21 cellular contexts compared by ENCODE assay signal in the genomic region with DNA sequence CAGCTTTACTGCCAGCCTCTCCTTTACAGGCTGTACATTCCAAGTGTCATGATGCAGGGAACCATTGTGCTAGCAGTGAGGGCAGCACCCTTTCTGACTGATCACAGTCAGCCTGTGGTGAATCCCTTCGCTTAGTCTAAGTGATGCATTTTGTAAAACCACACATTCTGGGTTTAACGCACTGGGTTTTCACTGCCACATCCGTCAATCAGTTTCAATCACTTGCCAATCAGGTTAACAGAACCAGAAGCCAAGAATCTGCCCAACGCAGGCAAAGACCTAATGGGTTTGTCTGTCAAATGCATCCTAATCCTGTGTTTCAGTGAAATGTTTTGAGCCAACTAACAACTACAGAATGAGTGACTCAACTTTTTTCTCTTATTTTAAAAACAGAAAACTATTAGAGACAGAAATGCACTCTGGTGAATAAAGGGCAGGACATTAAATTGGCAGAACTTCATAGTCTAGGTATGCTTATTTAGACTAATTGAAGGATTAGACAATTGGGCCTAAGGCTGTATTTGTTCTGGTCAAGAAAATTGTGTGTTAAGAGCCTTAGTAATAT.
DNase-seq lines count a peak whose midpoint lies in the region; ATAC-seq, FAIRE-seq and TF ChIP-seq lines count a peak whose summit lies in the region.
"Had no signal": no experiment of that assay in that cellular context is flagged by ENCODE, and none has a peak within 500 bp of the region (broad histone marks: within the 10 kb centered on the region; RNA-seq: fewer than 3 reads in every experiment).

No MANE protein-coding gene starts in this region.

- intact Hi-C loops in esophagus muscularis mucosa (cut with DNase I), result no loop called here

- H3K56ac ChIP-seq in H1 (replicated peaks; ENCODE audit: insufficient read length, low read depth, low read length), result no peak overlapping the region

- no peak overlapping the region for H2BK5ac ChIP-seq in H1 (ENCODE audit: low read depth, low read length)

- CTCF ChIA-PET in H1 (lab: Charles Lee; ENCODE audit: partially characterized antibody), result interaction anchor here (1.2 kb wide), 1 partner anchor 21 kb away, joined by 3 read pairs; no protein-coding TSS in a partner anchor

- H3K27ac ChIP-seq in H1 (ENCODE audit: low read depth, low read length) (no peak overlapping the region), esophagus muscularis mucosa (replicated peaks in 1 of 4) (no peak overlapping the region)
- H3K27ac ChIP-seq: A549, C4-2B, GM23248, HL-60 had no signal

- H4K5ac ChIP-seq in H1 (ENCODE audit: insufficient read length, low read depth, low read length), result no peak overlapping the region

- no peaks in the 10 kb centered on the region for H3K27me3 ChIP-seq in H1 (replicated peaks in 1 of 4; ENCODE audit: control insufficient read depth in 3 of 4, extremely low read depth in 1 of 4, insufficient read depth in 3 of 4, low read length in 3 of 4)
- no peaks in the 10 kb centered on the region for H3K27me3 ChIP-seq in esophagus muscularis mucosa
- H3K27me3 ChIP-seq: BE2C had no signal

- no peak overlapping the region for H3K23ac ChIP-seq in H1 (ENCODE audit: insufficient read length)

- no peaks in the 10 kb centered on the region for H3K9me3 ChIP-seq in H1 (ENCODE audit: insufficient read depth in 2 of 2, low read depth in 1 of 2, low read length in 1 of 2)
- H3K9me3 ChIP-seq in esophagus muscularis mucosa, result no peaks in the 10 kb centered on the region
- H3K9me3 ChIP-seq: A549, BE2C had no signal

- TF ChIP-seq EP300 in H1 (IDR thresholded peaks at IDR 0.05; ENCODE audit: borderline replicate concordance in 1 of 2, low read depth in 2 of 2, low read length in 2 of 2) (no peak), esophagus muscularis mucosa (IDR thresholded peaks at IDR 0.05) (no peak)

- TF ChIP-seq POLR2A in H1 (IDR thresholded peaks at IDR 0.05; ENCODE audit: control extremely low read depth in 1 of 2, low read depth in 2 of 2, low read length in 2 of 2) (no peak), esophagus muscularis mucosa (IDR thresholded peaks at IDR 0.05; ENCODE audit: low read depth) (no peak)

- H3K4me2 ChIP-seq in H1 (ENCODE audit: insufficient read depth in 1 of 2, low read depth in 2 of 2, low read length in 2 of 2), result no peak overlapping the region
- H3K4me2 ChIP-seq: A549 had no signal

- POLR2A ChIA-PET in H1 (lab: Charles Lee; ENCODE audit: partially characterized antibody), result no interaction called here

- TF ChIP-seq CTCF in H1 (IDR thresholded peaks at IDR 0.05; ENCODE audit: control extremely low read depth in 1 of 3, insufficient read depth in 1 of 3, low read depth in 1 of 3, low read length in 3 of 3), result no peak
- TF ChIP-seq CTCF in retinal pigment epithelial cell (conservative IDR thresholded peaks at IDR 0.05; ENCODE audit: low read depth, low read length), result no peak
- TF ChIP-seq CTCF in esophagus muscularis mucosa (IDR thresholded peaks at IDR 0.05), result no peak

- no peak overlapping the region for H3K14ac ChIP-seq in H1 (ENCODE audit: insufficient read length)

- H3K79me1 ChIP-seq in H1 (ENCODE audit: low read depth, low read length), result no peaks in the 10 kb centered on the region

- H3K18ac ChIP-seq in H1 (ENCODE audit: extremely low read depth, low read length), result no peak overlapping the region

- no peak overlapping the region for H4K91ac ChIP-seq in H1 (replicated peaks; ENCODE audit: insufficient read length, low read length)

- H3K36me3 ChIP-seq in H1 (ENCODE audit: control insufficient read depth in 2 of 4, insufficient read depth in 4 of 4, low read length in 3 of 4) (no peaks in the 10 kb centered on the region), esophagus muscularis mucosa (no peaks in the 10 kb centered on the region)
- H3K36me3 ChIP-seq: BE2C had no signal

- H3K23me2 ChIP-seq in H1 (ENCODE audit: low read depth, low read length), result no peaks in the 10 kb centered on the region

- H2BK12ac ChIP-seq in H1 (ENCODE audit: low read depth, low read length), result no peak overlapping the region

- peak overlapping the region; percentile 26 for H2AFZ ChIP-seq in H1 (ENCODE audit: low read length)
- H2AFZ ChIP-seq: GM23248 had no signal

- no peak overlapping the region for H2BK15ac ChIP-seq in H1 (ENCODE audit: low read length)

- H2AK5ac ChIP-seq in H1 (ENCODE audit: low read depth, low read length), result no peak overlapping the region

- ATAC-seq in SK-N-SH treated with all-trans-retinoic acid at 6 μM for 48 hours, result peak; percentile 86
- no peak for ATAC-seq in HG03439 (IDR thresholded peaks at IDR 0.05; ENCODE audit: unreplicated experiment)
- ATAC-seq: A549, K562 had no signal

- DNase-seq in NCI-H69 (lab: John Stamatoyannopoulos, UW) (peak; percentile 23), H1 (ENCODE audit: low read depth in 1 of 2, low spot score in 2 of 2) (no peak), retinal pigment epithelial cell (ENCODE audit: low read depth) (peak; percentile 71), esophagus muscularis mucosa (ENCODE audit: extremely low spot score) (no peak), NCI-H2227 (lab: John Stamatoyannopoulos, UW; ENCODE audit: unreplicated experiment) (no peak), dermis blood vessel endothelial cell (no peak)
- DNase-seq: BE2C; CD4-positive, alpha-beta memory T cell; DMS79; EL; GM23248; H9 had no signal

- no peaks in the 10 kb centered on the region for H3K79me2 ChIP-seq in H1 (ENCODE audit: control insufficient read depth in 1 of 2, insufficient read depth in 2 of 2, low read length in 2 of 2)

- WGBS in H1 (ENCODE audit: extremely low coverage in 1 of 2, insufficient coverage in 1 of 2, insufficient read length in 1 of 2, insufficient replicate concordance in 2 of 2, low coverage in 1 of 2, low lambda C conversion rate in 2 of 2, missing lambda C conversion rate in 1 of 2), 2 experiments, result 94% methylated on average over 4 of the region's 4 CpGs; no CpG with 5 or more reads in 1 of the 2 experiments
- WGBS in esophagus muscularis mucosa, result 91% methylated on average over 4 of the region's 4 CpGs

- H3K4me3 ChIP-seq in H1 (ENCODE audit: extremely low read depth in 1 of 4, insufficient read depth in 2 of 4, low read depth in 3 of 4, low read length in 4 of 4) (no peak overlapping the region), retinal pigment epithelial cell (ENCODE audit: low read length) (no peak overlapping the region), esophagus muscularis mucosa (no peak overlapping the region)
- H3K4me3 ChIP-seq: A549, GM23248, K562 had no signal

- H4K8ac ChIP-seq in H1 (ENCODE audit: extremely low read depth, insufficient read depth, low read length), result no peak overlapping the region

- no peaks in the 10 kb centered on the region for H3K4me1 ChIP-seq in H1 (replicated peaks in 1 of 4; ENCODE audit: control insufficient read depth in 3 of 4, insufficient read depth in 4 of 4, low read length in 3 of 4)
- H3K4me1 ChIP-seq in esophagus muscularis mucosa, result peaks cover 0 to 12% (median 2%) of the 10 kb centered on the region in 4 donors
- H3K4me1 ChIP-seq: A549 had no signal

- H4K20me1 ChIP-seq in H1 (replicated peaks in 1 of 2; ENCODE audit: control insufficient read depth in 1 of 2, insufficient read depth in 2 of 2, low read length in 2 of 2), result no peaks in the 10 kb centered on the region

- no peak for FAIRE-seq in H1 (lab: Jason Lieb, UNC)
- FAIRE-seq: A549, G401.6, GM12892, GM19239, K562 had no signal

- no peak overlapping the region for H2BK120ac ChIP-seq in H1 (replicated peaks; ENCODE audit: low read depth, low read length)

- no peak for TF ChIP-seq RAD21 in H1 (IDR thresholded peaks at IDR 0.05 in 1 of 2, conservative IDR thresholded peaks at IDR 0.05 in 1 of 2; ENCODE audit: low read depth in 2 of 2, low read length in 2 of 2)

- H3K9ac ChIP-seq in H1 (replicated peaks in 1 of 4; ENCODE audit: extremely low read depth in 1 of 4, low read depth in 3 of 4, low read length in 3 of 4), result no peak overlapping the region
- H3K9ac ChIP-seq: GM23248 had no signal

- no peak overlapping the region for H2BK20ac ChIP-seq in H1 (ENCODE audit: low read length)

- peak overlapping the region; percentile 5 for H3K4ac ChIP-seq in H1 (replicated peaks; ENCODE audit: insufficient read length, low read depth, low read length)

TF ChIP-seq in SK-N-SH treated with all-trans-retinoic acid at 6 μM for 48 hours, 23 proteins besides CTCF, POLR2A, EP300 and RAD21:
- TF ChIP-seq, protein P1, sequence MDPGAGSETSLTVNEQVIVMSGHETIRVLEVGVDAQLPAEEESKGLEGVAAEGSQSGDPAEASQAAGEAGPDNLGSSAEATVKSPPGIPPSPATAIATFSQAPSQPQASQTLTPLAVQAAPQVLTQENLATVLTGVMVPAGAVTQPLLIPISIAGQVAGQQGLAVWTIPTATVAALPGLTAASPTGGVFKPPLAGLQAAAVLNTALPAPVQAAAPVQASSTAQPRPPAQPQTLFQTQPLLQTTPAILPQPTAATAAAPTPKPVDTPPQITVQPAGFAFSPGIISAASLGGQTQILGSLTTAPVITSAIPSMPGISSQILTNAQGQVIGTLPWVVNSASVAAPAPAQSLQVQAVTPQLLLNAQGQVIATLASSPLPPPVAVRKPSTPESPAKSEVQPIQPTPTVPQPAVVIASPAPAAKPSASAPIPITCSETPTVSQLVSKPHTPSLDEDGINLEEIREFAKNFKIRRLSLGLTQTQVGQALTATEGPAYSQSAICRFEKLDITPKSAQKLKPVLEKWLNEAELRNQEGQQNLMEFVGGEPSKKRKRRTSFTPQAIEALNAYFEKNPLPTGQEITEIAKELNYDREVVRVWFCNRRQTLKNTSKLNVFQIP (CRISPR knock-in tag; IDR thresholded peaks at IDR 0.05; ENCODE audit: borderline replicate concordance, low read depth), result no peak
- peak; percentile 62 for TF ChIP-seq ISL1 (CRISPR knock-in tag; IDR thresholded peaks at IDR 0.05)
TF ChIP-seq in SK-N-SH treated with all-trans-retinoic acid at 6 μM for 48 hours: peak in this region for 1.

TF ChIP-seq in H1, 55 proteins besides CTCF, POLR2A, EP300 and RAD21:
- no peak for TF ChIP-seq PHF8 (conservative IDR thresholded peaks at IDR 0.05; ENCODE audit: low read depth, low read length)
- no peak for TF ChIP-seq ASH2L (IDR thresholded peaks at IDR 0.05; ENCODE audit: low read length)
- no peak for TF ChIP-seq SIX5 (IDR thresholded peaks at IDR 0.05; ENCODE audit: low read depth, low read length)
- TF ChIP-seq CBX8 (IDR thresholded peaks at IDR 0.05; ENCODE audit: borderline replicate concordance, low read depth, low read length), result no peak

Comparison
In these comparisons a context has a peak if more than half of its experiments do, and no peak if none do; other contexts are left out.
1. DNase-seq: peak in NCI-H69 (single experiment) and retinal pigment epithelial cell (single experiment); none in H1 (0 of 2), esophagus muscularis mucosa (single experiment), NCI-H2227 (single experiment) and dermis blood vessel endothelial cell (single experiment).